ENCODE assay signal across 8 cellular contexts in genomic region chr6:137697267-137697938, GRCh38.
DNase-seq lines count a peak whose midpoint lies in the region; ATAC-seq, FAIRE-seq and TF ChIP-seq lines count a peak whose summit lies in the region.

No MANE protein-coding gene starts in this region.

- DNase-seq in ELR (ENCODE audit: low read depth) (peak; percentile 79), PC-9 (peak; percentile 56 to 80), cardiac muscle cell (ENCODE audit: low read depth in 1 of 2, low spot score in 1 of 2) (peak; percentile 82 to 91), NCI-H1417 treated with DMSO at 0.1 percent for 48 hours (lab: John Stamatoyannopoulos, UW) (no peak), H54 (ENCODE audit: insufficient read length, low spot score) (no peak), head of caudate nucleus (no peak), T1000 (lab: John Stamatoyannopoulos, UW) (no peak)

- BruUV-seq in PC-9 (replicated peaks; lab: Mats Ljungman, UMichigan), result no TSS peak

- peaks cover 15% of the 10 kb centered on the region; the same call in 1 of the 2 replicates for H3F3A ChIP-seq in PC-9 (ENCODE audit: insufficient read depth, low read depth)

- H3K9me2 ChIP-seq in PC-9 (ENCODE audit: insufficient read depth), result no peaks in the 10 kb centered on the region

- no peak for TF ChIP-seq POLR2A in H54 (IDR thresholded peaks at IDR 0.05; ENCODE audit: low read depth, low read length)

- intact Hi-C loops in PC-9 (cut with micrococcal nuclease; ENCODE audit: unreplicated experiment), result loop anchor here (5.0 kb wide), 1 partner anchor 55 kb away; no protein-coding TSS in a partner anchor
- intact Hi-C loops in head of caudate nucleus (cut with DNase I), result no loop called here

- ATAC-seq in GM21723 (IDR thresholded peaks at IDR 0.05; ENCODE audit: unreplicated experiment), result peak; percentile 59

- H3K36me3 ChIP-seq in PC-9 (ENCODE audit: low read depth) (no peaks in the 10 kb centered on the region), cardiac muscle cell (no peaks in the 10 kb centered on the region)

- H3K4me3 ChIP-seq in PC-9, result no peak overlapping the region
- H3K4me3 ChIP-seq in cardiac muscle cell, result no peak overlapping the region

- H3K4me2 ChIP-seq in PC-9, result no peak overlapping the region

- CTCF ChIA-PET in PC-9 (lab: Charles Lee), result interaction anchor here (0.7 to 0.9 kb wide), 2 partner anchors 60 to 185 kb away, joined by 4 to 5 read pairs; no protein-coding TSS in a partner anchor

- POLR2A ChIA-PET in PC-9 (lab: Charles Lee; ENCODE audit: unreplicated experiment), result interaction anchor here (0.6 to 0.7 kb wide), 3 partner anchors 18 to 707 kb away, joined by 3 to 4 read pairs (median 3); partner anchors contain the start of gene HEBP2

- no peak for FAIRE-seq in H54 (lab: Jason Lieb, UNC)

- H2AFZ ChIP-seq in PC-9, result no peak overlapping the region

- H3K27me3 ChIP-seq in PC-9 (ENCODE audit: insufficient read depth, low read depth), result no peaks in the 10 kb centered on the region
- no peaks in the 10 kb centered on the region for H3K27me3 ChIP-seq in cardiac muscle cell

- no peaks in the 10 kb centered on the region for H4K20me1 ChIP-seq in PC-9 (ENCODE audit: insufficient read depth)

- H3K79me2 ChIP-seq in PC-9 (ENCODE audit: low read depth), result no peaks in the 10 kb centered on the region

- TF ChIP-seq CTCF in PC-9 (conservative IDR thresholded peaks at IDR 0.05), result peak; percentile 67
- TF ChIP-seq CTCF in cardiac muscle cell (IDR thresholded peaks at IDR 0.05; ENCODE audit: low read depth, low read length), result no peak

- no peaks in the 10 kb centered on the region for H3K9me3 ChIP-seq in PC-9 (ENCODE audit: insufficient read depth, low read depth)
- no peaks in the 10 kb centered on the region for H3K9me3 ChIP-seq in cardiac muscle cell (ENCODE audit: low read depth)

- H3K27ac ChIP-seq in PC-9 (peak overlapping the region; percentile 40), cardiac muscle cell (peak overlapping the region; percentile 99)

- H3K4me1 ChIP-seq in PC-9 (replicated peaks; ENCODE audit: insufficient read depth), result peaks cover 25% of the 10 kb centered on the region
- peaks cover 63% of the 10 kb centered on the region for H3K4me1 ChIP-seq in cardiac muscle cell (ENCODE audit: low read depth)

Comparison
In these comparisons a context has a peak if more than half of its experiments do, and no peak if none do; other contexts are left out.
1. DNase-seq: peak in ELR (single experiment), PC-9 (2 of 2) and cardiac muscle cell (2 of 2); none in NCI-H1417 treated with DMSO at 0.1 percent for 48 hours (single experiment), H54 (single experiment), head of caudate nucleus (0 of 42) and T1000 (single experiment).